12 cellular contexts compared by ENCODE assay signal in genomic region chr5:132267931-132268501, GRCh38. TPM values are rescaled to one million over a fixed set of nuclear protein-coding genes. Genes with fewer than 3 reads are reported as not detected.
DNase-seq lines count a peak whose midpoint lies in the region; ATAC-seq, FAIRE-seq and TF ChIP-seq lines count a peak whose summit lies in the region.
"Had no signal": no experiment of that assay in that cellular context is flagged by ENCODE, and none has a peak within 500 bp of the region (broad histone marks: within the 10 kb centered on the region; RNA-seq: fewer than 3 reads in every experiment).

No MANE protein-coding gene starts in this region.

- H3K9me3 Mint-ChIP-seq in activated naive CD4-positive, alpha-beta T cell treated with anti-CD3 and anti-CD28 coated beads for 36 hours = no peaks in the 10 kb centered on the region
- H3K9me3 Mint-ChIP-seq in astrocyte (ENCODE audit: unreplicated experiment) = no peaks in the 10 kb centered on the region

- no peak overlapping the region for H3K27ac Mint-ChIP-seq in activated naive CD4-positive, alpha-beta T cell treated with anti-CD3 and anti-CD28 coated beads for 36 hours
- no peak overlapping the region for H3K27ac Mint-ChIP-seq in astrocyte (ENCODE audit: unreplicated experiment)

- H3K27me3 ChIP-seq in astrocyte (ENCODE audit: insufficient read depth, low read length) (no peaks in the 10 kb centered on the region), muscle layer of colon (ENCODE audit: control insufficient read depth in 1 of 2, insufficient read depth in 2 of 2, low read length in 2 of 2) (no peaks in the 10 kb centered on the region), tibial artery (no peaks in the 10 kb centered on the region), upper lobe of right lung (no peaks in the 10 kb centered on the region)

- peaks cover 11% of the 10 kb centered on the region for H3K4me1 Mint-ChIP-seq in activated naive CD4-positive, alpha-beta T cell treated with anti-CD3 and anti-CD28 coated beads for 36 hours (ENCODE audit: low read depth)
- peaks cover 33% of the 10 kb centered on the region for H3K4me1 Mint-ChIP-seq in astrocyte (ENCODE audit: low read depth, unreplicated experiment)

- CTCF ChIA-PET in activated naive CD4-positive, alpha-beta T cell treated with anti-CD3 and anti-CD28 coated beads for 36 hours (lab: Charles Lee) = no interaction called here

- peak overlapping the region; percentile 82 for H3K9ac ChIP-seq in astrocyte (ENCODE audit: low read length)
- no peak overlapping the region for H3K9ac ChIP-seq in muscle layer of colon (ENCODE audit: low read length)

- peaks cover 68% of the 10 kb centered on the region for H3K4me1 ChIP-seq in astrocyte (ENCODE audit: insufficient read depth, low read length)
- peaks cover 81% of the 10 kb centered on the region for H3K4me1 ChIP-seq in muscle layer of colon (ENCODE audit: insufficient read depth, low read length)
- H3K4me1 ChIP-seq in tibial artery = peaks cover 0 to 65% (median 37%) of the 10 kb centered on the region in 4 donors
- H3K4me1 ChIP-seq in upper lobe of right lung = peaks cover 11% of the 10 kb centered on the region

- peaks cover 73% of the 10 kb centered on the region for H3K79me2 ChIP-seq in astrocyte (ENCODE audit: insufficient read depth, low read length)

- H3K27me3 Mint-ChIP-seq in activated naive CD4-positive, alpha-beta T cell treated with anti-CD3 and anti-CD28 coated beads for 36 hours (ENCODE audit: low read depth) = peaks cover 14% of the 10 kb centered on the region
- no peaks in the 10 kb centered on the region for H3K27me3 Mint-ChIP-seq in astrocyte (ENCODE audit: low read depth, unreplicated experiment)

- H3K4me3 ChIP-seq in astrocyte (ENCODE audit: insufficient read depth, low read depth, low read length) (no peak overlapping the region), muscle layer of colon (ENCODE audit: low read depth in 1 of 2, low read length in 2 of 2) (no peak overlapping the region), tibial artery (no peak overlapping the region), upper lobe of right lung (no peak overlapping the region)
- H3K4me3 ChIP-seq: A549 had no signal

- no peak overlapping the region for H3K4me3 Mint-ChIP-seq in activated naive CD4-positive, alpha-beta T cell treated with anti-CD3 and anti-CD28 coated beads for 36 hours
- H3K4me3 Mint-ChIP-seq in astrocyte (ENCODE audit: unreplicated experiment) = no peak overlapping the region

- no peak for FAIRE-seq in astrocyte (lab: Jason Lieb, UNC)
- FAIRE-seq: A549, endothelial cell of umbilical vein had no signal

- H2AFZ ChIP-seq in astrocyte (ENCODE audit: low read depth, low read length) = no peak overlapping the region

- H3K36me3 Mint-ChIP-seq in activated naive CD4-positive, alpha-beta T cell treated with anti-CD3 and anti-CD28 coated beads for 36 hours (ENCODE audit: low read depth) = no peaks in the 10 kb centered on the region
- H3K36me3 Mint-ChIP-seq in astrocyte (ENCODE audit: low read depth, unreplicated experiment) = peaks cover 34% of the 10 kb centered on the region

- intact Hi-C loops in activated naive CD4-positive, alpha-beta T cell treated with anti-CD3 and anti-CD28 coated beads for 36 hours (cut with micrococcal nuclease) = no loop called here
- intact Hi-C loops in tibial artery (cut with DNase I; ENCODE audit: low total_unique reads) (no loop called here), upper lobe of right lung (cut with DNase I) (no loop called here)

- TF ChIP-seq CTCF in astrocyte (IDR thresholded peaks at IDR 0.05; ENCODE audit: insufficient read depth, low read depth, low read length) (no peak), tibial artery (IDR thresholded peaks at IDR 0.05) (no peak), upper lobe of right lung (IDR thresholded peaks at IDR 0.05) (no peak)

- H4K20me1 ChIP-seq in astrocyte (ENCODE audit: insufficient read depth, low read length) = peaks cover 86% of the 10 kb centered on the region

- peak; percentile 3 for DNase-seq in activated naive CD4-positive, alpha-beta T cell treated with anti-CD3 and anti-CD28 coated beads for 36 hours
- DNase-seq in activated naive CD4-positive, alpha-beta T cell treated with anti-CD3 and anti-CD28 coated beads, Interleukin-2, amount 50 U/mL, for 16 hours = no peak
- DNase-seq in astrocyte (ENCODE audit: low read depth) = no peak
- DNase-seq in tibial artery = no peak
- DNase-seq in upper lobe of right lung = no peak
- no peak for DNase-seq in NCI-H69 (lab: John Stamatoyannopoulos, UW)
- DNase-seq in NCI-H1436 (lab: John Stamatoyannopoulos, UW) = no peak
- DNase-seq: NCI-H1694 treated with DMSO at 0.1 percent for 48 hours, OCI-M1 had no signal

- peaks cover 37% of the 10 kb centered on the region for H3K36me3 ChIP-seq in astrocyte (ENCODE audit: insufficient read depth, low read length)
- peaks cover 86% of the 10 kb centered on the region for H3K36me3 ChIP-seq in muscle layer of colon (ENCODE audit: insufficient read depth, low read length)
- peaks cover 0 to 61% (median 40%) of the 10 kb centered on the region in 3 donors for H3K36me3 ChIP-seq in tibial artery
- H3K36me3 ChIP-seq in upper lobe of right lung = no peaks in the 10 kb centered on the region

- no peak for ATAC-seq in upper lobe of right lung
- ATAC-seq: A549 had no signal

- H3K9me3 ChIP-seq in astrocyte (ENCODE audit: insufficient read depth, low read depth, low read length) (no peaks in the 10 kb centered on the region), muscle layer of colon (ENCODE audit: low read length) (no peaks in the 10 kb centered on the region), tibial artery (no peaks in the 10 kb centered on the region), upper lobe of right lung (no peaks in the 10 kb centered on the region)
- H3K9me3 ChIP-seq: A549 had no signal

- peak overlapping the region; percentile 68 for H3K27ac ChIP-seq in astrocyte (ENCODE audit: low read depth, low read length)
- peak overlapping the region; percentile 36 for H3K27ac ChIP-seq in muscle layer of colon (ENCODE audit: low read depth, low read length)
- peak overlapping the region; percentile 95 to 96 for H3K27ac ChIP-seq in tibial artery
- H3K27ac ChIP-seq in upper lobe of right lung = no peak overlapping the region

- H3K4me2 ChIP-seq in astrocyte (ENCODE audit: low read length) = no peak overlapping the region
- H3K4me2 ChIP-seq: A549 had no signal

RNA-seq across cellular contexts. Expression of gene PDLIM4, which starts 10.5 kb away (rescaled TPM):
- not detected for total RNA-seq in activated naive CD4-positive, alpha-beta T cell treated with anti-CD3 and anti-CD28 coated beads for 36 hours
- total RNA-seq in astrocyte (56.6 and 72.4 TPM in 2 replicates), upper lobe of right lung (7.4 TPM)

RNA-seq across cellular contexts. Expression of gene SLC22A4, which starts 26.2 kb away (rescaled TPM):
- total RNA-seq in activated naive CD4-positive, alpha-beta T cell treated with anti-CD3 and anti-CD28 coated beads for 36 hours = 1 to 10 TPM; 1.9 to 2.0 TPM
- total RNA-seq in astrocyte (4.1 and 4.5 TPM in 2 replicates), upper lobe of right lung (1.8 TPM)

RNA-seq across cellular contexts. Expression of gene P4HA2, which starts 40.4 kb away (rescaled TPM):
- total RNA-seq in activated naive CD4-positive, alpha-beta T cell treated with anti-CD3 and anti-CD28 coated beads for 36 hours = under 1 TPM; 0.47 to 0.74 TPM
- total RNA-seq in astrocyte (214 and 302 TPM in 2 replicates), upper lobe of right lung (79.0 TPM)

Comparison
In these comparisons a context has a peak if more than half of its experiments do, and no peak if none do; other contexts are left out.
1. RNA of gene P4HA2, which starts 40.4 kb away (total RNA-seq): 214 to 302 TPM in astrocyte and 79.0 TPM in upper lobe of right lung (single experiment); 0.47 to 0.74 TPM in activated naive CD4-positive, alpha-beta T cell treated with anti-CD3 and anti-CD28 coated beads for 36 hours; every median in the first group is over 10 times any median in the second.